ENCODE assay signal across 25 cellular contexts in the genomic region with DNA sequence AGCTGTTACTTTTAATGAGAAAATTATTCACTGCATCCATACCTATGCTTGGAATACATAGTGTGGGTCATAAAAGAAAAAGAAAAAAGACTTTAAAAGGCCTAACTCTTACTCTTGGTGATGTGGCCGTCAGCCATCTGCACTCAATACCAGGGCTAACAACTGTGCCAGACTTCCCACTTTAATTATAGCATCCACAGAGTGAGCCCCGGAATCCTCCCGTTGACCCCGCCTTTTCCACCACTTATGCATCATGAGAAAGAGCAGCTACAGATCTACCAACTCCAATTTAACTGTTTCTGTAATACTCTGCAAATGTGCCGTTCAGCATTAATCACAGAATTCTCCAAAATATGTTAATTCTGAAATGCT. TPM values are rescaled to one million over a fixed set of nuclear protein-coding genes. Genes with fewer than 3 reads are reported as not detected.
"Had no signal": no experiment of that assay in that cellular context is flagged by ENCODE, and none has a peak within 500 bp of the region (broad histone marks: within the 10 kb centered on the region; RNA-seq: fewer than 3 reads in every experiment).

No MANE protein-coding gene starts in this region.

- H3K27ac ChIP-seq: VCaP had no signal

- ATAC-seq: activated T-cell treated with anti-CD3 and anti-CD28 coated beads, Interleukin-2, amount 50 U/mL, for 4 hours; Panc1; T-cell had no signal

- DNase-seq: activated CD4-positive, alpha-beta memory T cell treated with anti-CD3 and anti-CD28 coated beads for 36 hours; activated CD4-positive, alpha-beta T cell treated with anti-CD3 and anti-CD28 coated beads, Interleukin-2, amount 10 ng/mL, durations not matched to agents 7 days and 5 days; activated CD4-positive, CD25-positive, alpha-beta regulatory T cell; activated CD8-positive, alpha-beta memory T cell treated with anti-CD3 and anti-CD28 coated beads for 24 hours; activated effector memory CD4-positive, alpha-beta T cell treated with anti-CD3 and anti-CD28 coated beads, Interleukin-2, amount 50 U/mL, for 16 hours; activated naive CD4-positive, alpha-beta T cell treated with anti-CD3 and anti-CD28 coated beads for 36 hours; activated T-cell treated with anti-CD3 and anti-CD28 coated beads, Interleukin-2, amount 50 U/mL, for 4 hours; amygdala; KG1; NCI-H1048; NCI-H146; NCI-H187 treated with DMSO at 0.1 percent for 48 hours; NCI-H2081 treated with DMSO at 0.1 percent for 48 hours; NCI-H226; NCI-H69; NK-92 treated with Interleukin-12 subunit alpha and Interleukin-12 subunit beta, amount 100 ng/mL, for 24 hours; OCI-M1; RPMI8226; SHP77; T-cell; T-helper 2 cell; T1000 had no signal

RNA-seq across cellular contexts. Expression of a gene that starts 44.4 kb away (rescaled TPM):
- total RNA-seq: activated CD4-positive, alpha-beta T cell treated with anti-CD3 and anti-CD28 coated beads, Interleukin-2, amount 10 ng/mL, durations not matched to agents 7 days and 5 days had no signal
- polyA plus RNA-seq: IgD-negative memory B cell had no signal
